In the genomic region with DNA sequence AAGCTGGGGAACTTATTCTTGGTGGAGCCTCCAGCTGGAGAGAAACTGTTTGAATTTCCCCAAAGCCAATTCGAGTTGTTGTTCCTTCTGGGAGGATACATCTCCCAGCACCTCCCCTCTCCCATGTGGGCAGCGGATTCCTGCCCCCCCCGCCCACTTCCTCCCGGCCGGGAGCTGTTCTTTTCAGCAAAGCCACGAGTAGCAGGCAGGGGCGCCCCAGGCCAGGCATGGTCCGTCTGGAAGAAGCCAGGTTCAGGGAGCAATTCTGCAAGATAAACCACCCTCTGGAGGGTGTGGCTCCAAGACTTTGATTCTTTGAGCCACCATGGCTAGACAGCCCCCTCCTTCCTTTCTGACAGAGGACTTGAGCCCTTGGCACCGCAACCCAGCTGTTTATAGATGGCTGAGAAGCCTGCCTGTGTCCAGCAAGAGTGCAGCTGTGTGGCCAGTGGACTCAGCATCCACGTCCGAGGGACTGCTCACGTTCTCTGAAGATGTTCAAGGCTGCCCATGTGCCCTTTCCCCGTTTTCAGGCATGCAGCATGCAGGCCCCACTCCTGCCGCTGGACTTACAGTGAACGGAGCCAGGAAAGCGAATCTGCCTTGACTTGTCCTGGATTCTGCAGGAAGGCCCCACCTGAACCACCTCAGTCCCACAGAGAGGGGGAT, we compare ENCODE assay signal across 10 cellular contexts.
DNase-seq lines count a peak whose midpoint lies in the region; ATAC-seq and TF ChIP-seq lines count a peak whose summit lies in the region.
"Had no signal": no experiment of that assay in that cellular context is flagged by ENCODE, and none has a peak within 500 bp of the region (broad histone marks: within the 10 kb centered on the region; RNA-seq: fewer than 3 reads in every experiment).

No MANE protein-coding gene starts in this region.

- H3K36me3 Mint-ChIP-seq in activated T-helper 2 cell treated with anti-CD3 and anti-CD28 coated beads, Interferon-gamma antibody, Interleukin-2, Interleukin-4, amounts not matched to agents 10 μg/mL and 5 μg/mL and 100 μg/mL, durations not matched to agents 14 hours and 24 hours and 36 hours (ENCODE audit: low read depth), result no peaks in the 10 kb centered on the region
- H3K36me3 Mint-ChIP-seq: naive B cell had no signal

- no peaks in the 10 kb centered on the region for H3K9me3 ChIP-seq in sigmoid colon
- no peaks in the 10 kb centered on the region for H3K9me3 ChIP-seq in PC-3 (ENCODE audit: low read length)

- H3K27me3 ChIP-seq in sigmoid colon, result no peaks in the 10 kb centered on the region
- no peaks in the 10 kb centered on the region for H3K27me3 ChIP-seq in PC-3 (ENCODE audit: low read length)

- no peak for TF ChIP-seq EP300 in sigmoid colon (IDR thresholded peaks at IDR 0.05)

- peak in 1 of 4 experiments; percentile 37 for TF ChIP-seq CTCF in sigmoid colon (IDR thresholded peaks at IDR 0.05)
- TF ChIP-seq CTCF in PC-3 (conservative IDR thresholded peaks at IDR 0.05; ENCODE audit: low read depth, low read length), result no peak

- no peaks in the 10 kb centered on the region for H3F3A ChIP-seq in PC-3 (ENCODE audit: low read length, unreplicated experiment)

- peak; percentile 38 for DNase-seq in EL
- DNase-seq in left cardiac atrium, result peak; percentile 68
- DNase-seq in sigmoid colon, result no peak
- DNase-seq in HEK293T (ENCODE audit: extremely low spot score), result no peak
- no peak for DNase-seq in activated T-helper 2 cell treated with anti-CD3 and anti-CD28 coated beads, Interferon-gamma antibody, Interleukin-2, Interleukin-4, amounts not matched to agents 10 μg/mL and 5 μg/mL and 100 μg/mL, durations not matched to agents 14 hours and 24 hours and 36 hours (ENCODE audit: low spot score)
- no peak for DNase-seq in PC-3
- DNase-seq in activated T-cell treated with anti-CD3 and anti-CD28 coated beads, Interleukin-2, amount 50 U/mL, for 48 hours, result no peak
- DNase-seq: activated CD4-positive, alpha-beta T cell treated with anti-CD3 and anti-CD28 coated beads, Interleukin-2, amount 10 ng/mL, durations not matched to agents 7 days and 5 days; naive B cell had no signal

- no peak for TF ChIP-seq POLR2A in sigmoid colon (IDR thresholded peaks at IDR 0.05)

- POLR2A ChIA-PET in HEK293T (lab: Yijun Ruan, JAX), result no interaction called here
- POLR2A ChIA-PET in PC-3 (lab: Charles Lee; ENCODE audit: unreplicated experiment), result no interaction called here

- H3K9me3 Mint-ChIP-seq in activated T-helper 2 cell treated with anti-CD3 and anti-CD28 coated beads, Interferon-gamma antibody, Interleukin-2, Interleukin-4, amounts not matched to agents 10 μg/mL and 5 μg/mL and 100 μg/mL, durations not matched to agents 14 hours and 24 hours and 36 hours, result no peaks in the 10 kb centered on the region
- H3K9me3 Mint-ChIP-seq: activated CD4-positive, alpha-beta T cell treated with anti-CD3 and anti-CD28 coated beads, Interleukin-2, amount 10 ng/mL, durations not matched to agents 7 days and 5 days had no signal

- CTCF ChIA-PET in HEK293T (lab: Yijun Ruan, JAX), result no interaction called here
- CTCF ChIA-PET in PC-3 (lab: Charles Lee), result no interaction called here

- no peaks in the 10 kb centered on the region for H3K9me2 ChIP-seq in PC-3 (replicated peaks; ENCODE audit: low read length)

- H2AFZ ChIP-seq in PC-3 (ENCODE audit: low read length), result no peak overlapping the region

- ATAC-seq in left cardiac atrium, result peak; percentile 74 to 86
- ATAC-seq in PC-3, result no peak

- H3K36me3 ChIP-seq in sigmoid colon, result no peaks in the 10 kb centered on the region
- H3K36me3 ChIP-seq in PC-3 (ENCODE audit: low read depth, low read length), result no peaks in the 10 kb centered on the region

- H3K27me3 Mint-ChIP-seq in activated T-helper 2 cell treated with anti-CD3 and anti-CD28 coated beads, Interferon-gamma antibody, Interleukin-2, Interleukin-4, amounts not matched to agents 10 μg/mL and 5 μg/mL and 100 μg/mL, durations not matched to agents 14 hours and 24 hours and 36 hours (ENCODE audit: low read depth), result peaks cover 10% of the 10 kb centered on the region

- H4K20me1 ChIP-seq in PC-3 (ENCODE audit: low read length), result no peaks in the 10 kb centered on the region

- H3K4me2 ChIP-seq in PC-3 (ENCODE audit: low read length), result no peak overlapping the region

- H3K9ac ChIP-seq in PC-3 (ENCODE audit: low read length), result no peak overlapping the region

- H3K4me3 Mint-ChIP-seq in activated T-helper 2 cell treated with anti-CD3 and anti-CD28 coated beads, Interferon-gamma antibody, Interleukin-2, Interleukin-4, amounts not matched to agents 10 μg/mL and 5 μg/mL and 100 μg/mL, durations not matched to agents 14 hours and 24 hours and 36 hours (ENCODE audit: low read depth), result no peak overlapping the region
- H3K4me3 Mint-ChIP-seq: activated CD4-positive, alpha-beta T cell treated with anti-CD3 and anti-CD28 coated beads, Interleukin-2, amount 10 ng/mL, durations not matched to agents 7 days and 5 days; naive B cell had no signal

- H3K27ac ChIP-seq in angular gyrus (ENCODE audit: low read depth, low read length) (peak overlapping the region; percentile 17), sigmoid colon (peak overlapping the region; percentile 56 to 78 (median 69)), PC-3 (ENCODE audit: low read length) (no peak overlapping the region)

- no peaks in the 10 kb centered on the region for H3K79me2 ChIP-seq in PC-3 (ENCODE audit: low read length)

- intact Hi-C loops in left cardiac atrium (cut with DNase I), result no loop called here
- intact Hi-C loops in sigmoid colon (cut with DNase I), result no loop called here
- intact Hi-C loops in activated T-helper 2 cell treated with anti-CD3 and anti-CD28 coated beads, Interferon-gamma antibody, Interleukin-2, Interleukin-4, amounts not matched to agents 10 μg/mL and 5 μg/mL and 100 μg/mL, durations not matched to agents 14 hours and 24 hours and 36 hours (cut with micrococcal nuclease), result no loop called here
- intact Hi-C loops in PC-3 (cut with micrococcal nuclease), result no loop called here

- H3K27ac Mint-ChIP-seq in activated T-helper 2 cell treated with anti-CD3 and anti-CD28 coated beads, Interferon-gamma antibody, Interleukin-2, Interleukin-4, amounts not matched to agents 10 μg/mL and 5 μg/mL and 100 μg/mL, durations not matched to agents 14 hours and 24 hours and 36 hours, result no peak overlapping the region
- H3K27ac Mint-ChIP-seq: activated CD4-positive, alpha-beta T cell treated with anti-CD3 and anti-CD28 coated beads, Interleukin-2, amount 10 ng/mL, durations not matched to agents 7 days and 5 days; naive B cell had no signal

- H3K4me3 ChIP-seq in sigmoid colon (peak overlapping the region; percentile 15 to 54 (median 40)), PC-3 (ENCODE audit: low read length) (no peak overlapping the region)

- WGBS in sigmoid colon, 2 donors, result 33% methylated on average over 16 of the region's 16 CpGs

- H3K4me1 ChIP-seq in sigmoid colon, result peaks cover 0 to 19% (median 14%) of the 10 kb centered on the region in 4 donors
- no peaks in the 10 kb centered on the region for H3K4me1 ChIP-seq in PC-3 (ENCODE audit: insufficient read depth, low read length)

- H3K4me1 Mint-ChIP-seq in activated T-helper 2 cell treated with anti-CD3 and anti-CD28 coated beads, Interferon-gamma antibody, Interleukin-2, Interleukin-4, amounts not matched to agents 10 μg/mL and 5 μg/mL and 100 μg/mL, durations not matched to agents 14 hours and 24 hours and 36 hours (ENCODE audit: low read depth), result no peaks in the 10 kb centered on the region
- H3K4me1 Mint-ChIP-seq: activated CD4-positive, alpha-beta T cell treated with anti-CD3 and anti-CD28 coated beads, Interleukin-2, amount 10 ng/mL, durations not matched to agents 7 days and 5 days had no signal

- BruUV-seq in PC-3 (replicated peaks; lab: Mats Ljungman, UMichigan), result no TSS peak

TF ChIP-seq in HEK293T, 16 proteins besides CTCF, POLR2A, EP300 and RAD21:
- TF ChIP-seq FOXA1 (IDR thresholded peaks at IDR 0.05) (no peak), ELF4 (IDR thresholded peaks at IDR 0.05) (no peak)

Comparison
In these comparisons a context has a peak if more than half of its experiments do, and no peak if none do; other contexts are left out.
1. DNase-seq: peak in EL (single experiment) and left cardiac atrium (single experiment); none in sigmoid colon (single experiment), HEK293T (single experiment), activated T-helper 2 cell treated with anti-CD3 and anti-CD28 coated beads, Interferon-gamma antibody, Interleukin-2, Interleukin-4, amounts not matched to agents 10 μg/mL and 5 μg/mL and 100 μg/mL, durations not matched to agents 14 hours and 24 hours and 36 hours (single experiment), PC-3 (single experiment) and activated T-cell treated with anti-CD3 and anti-CD28 coated beads, Interleukin-2, amount 50 U/mL, for 48 hours (0 of 2).